Comparison of ENCODE assay signal across 5 cellular contexts in the genomic region with DNA sequence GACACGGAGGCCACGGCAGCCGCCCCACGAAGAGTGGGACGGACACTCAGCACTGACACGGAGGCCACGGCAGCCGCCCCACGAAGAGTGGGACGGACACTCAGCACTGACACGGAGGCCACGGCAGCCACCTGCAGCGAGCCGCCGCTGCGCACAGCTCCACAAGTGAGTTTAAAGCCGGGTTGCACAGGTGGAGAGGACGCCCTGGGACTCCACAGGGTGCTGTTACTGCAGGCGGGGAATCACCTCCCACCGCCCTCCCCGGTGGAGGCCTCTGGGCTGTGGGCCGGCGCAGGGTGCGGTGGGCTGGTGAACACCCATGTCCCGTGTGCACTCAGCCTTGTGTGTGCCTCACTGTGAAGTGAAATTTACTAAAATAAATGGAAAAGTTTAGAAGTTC. TPM values are rescaled to one million over a fixed set of nuclear protein-coding genes. Genes with fewer than 3 reads are reported as not detected.
"Had no signal": no experiment of that assay in that cellular context is flagged by ENCODE, and none has a peak within 500 bp of the region (broad histone marks: within the 10 kb centered on the region; RNA-seq: fewer than 3 reads in every experiment).

No MANE protein-coding gene starts in this region.

RNA-seq across cellular contexts. Expression of a gene that starts 13.1 kb away (rescaled TPM):
- total RNA-seq: HepG2, HT-29, HT1080, IMR-90, K562 had no signal
